8 cellular contexts compared by ENCODE assay signal in genomic region chr2:159201321-159202063, GRCh38.
A peak's percentile ranks its signal among the peaks of the same experiment; 100 is the strongest.
DNase-seq lines count a peak whose midpoint lies in the region; ATAC-seq and TF ChIP-seq lines count a peak whose summit lies in the region.

No MANE protein-coding gene starts in this region.

- ATAC-seq in HG02973 (IDR thresholded peaks at IDR 0.05; ENCODE audit: unreplicated experiment): peak; percentile 98
- ATAC-seq in natural killer cell: peak; percentile 69 to 79 (median 78)

- CTCF ChIA-PET in activated CD4-positive, alpha-beta memory T cell treated with anti-CD3 and anti-CD28 coated beads for 36 hours (lab: Charles Lee): interaction anchor here (1.6 kb wide), 1 partner anchor 86 kb away, joined by 4 read pairs; no protein-coding TSS in a partner anchor

- TF ChIP-seq CTCF in natural killer cell (IDR thresholded peaks at IDR 0.05): no peak

- no peaks in the 10 kb centered on the region for H3K9me3 Mint-ChIP-seq in activated CD4-positive, alpha-beta memory T cell treated with anti-CD3 and anti-CD28 coated beads for 36 hours
- no peaks in the 10 kb centered on the region for H3K9me3 Mint-ChIP-seq in natural killer cell

- no peak overlapping the region for H3K4me3 Mint-ChIP-seq in activated CD4-positive, alpha-beta memory T cell treated with anti-CD3 and anti-CD28 coated beads for 36 hours
- H3K4me3 Mint-ChIP-seq in natural killer cell: peak overlapping the region; percentile 53

- H3K36me3 Mint-ChIP-seq in activated CD4-positive, alpha-beta memory T cell treated with anti-CD3 and anti-CD28 coated beads for 36 hours: no peaks in the 10 kb centered on the region
- no peaks in the 10 kb centered on the region for H3K36me3 Mint-ChIP-seq in natural killer cell

- peaks cover 11% of the 10 kb centered on the region for H3K4me1 Mint-ChIP-seq in activated CD4-positive, alpha-beta memory T cell treated with anti-CD3 and anti-CD28 coated beads for 36 hours (ENCODE audit: low read depth)
- peaks cover 51 to 55% of the 10 kb centered on the region in 2 donors for H3K4me1 Mint-ChIP-seq in natural killer cell

- H3K27me3 Mint-ChIP-seq in activated CD4-positive, alpha-beta memory T cell treated with anti-CD3 and anti-CD28 coated beads for 36 hours: no peaks in the 10 kb centered on the region
- no peaks in the 10 kb centered on the region for H3K27me3 Mint-ChIP-seq in natural killer cell (ENCODE audit: low read depth in 2 of 2)

- no peak overlapping the region for H3K27ac Mint-ChIP-seq in activated CD4-positive, alpha-beta memory T cell treated with anti-CD3 and anti-CD28 coated beads for 36 hours
- peak overlapping the region; percentile 41 to 91 for H3K27ac Mint-ChIP-seq in natural killer cell

- POLR2A ChIA-PET in activated CD4-positive, alpha-beta memory T cell treated with anti-CD3 and anti-CD28 coated beads for 36 hours (lab: Charles Lee): no interaction called here

- intact Hi-C loops in activated CD4-positive, alpha-beta memory T cell treated with anti-CD3 and anti-CD28 coated beads for 36 hours (cut with micrococcal nuclease): no loop called here
- intact Hi-C loops in natural killer cell (cut with micrococcal nuclease): loop anchor here (1.0 kb wide), 2 partner anchors 25 to 56 kb away; no protein-coding TSS in a partner anchor

- DNase-seq in activated gamma-delta T cell treated with Interleukin-2 at 50 U/mL for 16 hours (peak; percentile 17), activated gamma-delta T cell (lab: John Stamatoyannopoulos, UW) (no peak), natural killer cell (peak; percentile 45), superior temporal gyrus (ENCODE audit: extremely low spot score) (no peak), GF-D8 (lab: John Stamatoyannopoulos, UW) (no peak), nucleus accumbens (lab: John Stamatoyannopoulos, UW) (no peak)
- DNase-seq in activated CD4-positive, alpha-beta memory T cell treated with anti-CD3 and anti-CD28 coated beads for 36 hours: peak; percentile 42

Comparison
In these comparisons a context has a peak if more than half of its experiments do, and no peak if none do; other contexts are left out.
1. DNase-seq: peak in activated gamma-delta T cell treated with Interleukin-2 at 50 U/mL for 16 hours (single experiment), activated CD4-positive, alpha-beta memory T cell treated with anti-CD3 and anti-CD28 coated beads for 36 hours (single experiment) and natural killer cell (single experiment); none in activated gamma-delta T cell (single experiment), superior temporal gyrus (single experiment), GF-D8 (single experiment) and nucleus accumbens (0 of 56).